Comparison of ENCODE assay signal across 5 cellular contexts in genomic region chr9:38557746-38558145, GRCh38.
DNase-seq lines count a peak whose midpoint lies in the region; ATAC-seq, FAIRE-seq and TF ChIP-seq lines count a peak whose summit lies in the region.
"Not testable (repeated sequence)": the region's sequence is repeated elsewhere in the genome, so short reads cannot be mapped to it uniquely, and the experiment has no call there.

No MANE protein-coding gene starts in this region.

- DNase-seq in ELF-1 (ENCODE audit: low read depth, low spot score) (peak; percentile 18), HAP-1 (ENCODE audit: low spot score in 2 of 2) (peak; percentile 69 to 83), esophagus muscularis mucosa (ENCODE audit: extremely low spot score) (peak; percentile 50)
- not testable (repeated sequence) for DNase-seq in Panc1 (ENCODE audit: low read depth, low spot score); HepG2 (ENCODE audit: low spot score)

- ATAC-seq in Panc1, HepG2: not testable (repeated sequence)

- H3K79me2 ChIP-seq in HepG2 (ENCODE audit: insufficient read depth, low read length): not testable (repeated sequence)

- CTCF ChIA-PET in Panc1 (lab: Charles Lee); HepG2 (lab: Yijun Ruan, JAX; ENCODE audit: low intra/inter-chr PET ratio, low total read pairs): not testable (repeated sequence)

- H4K20me1 ChIP-seq in HepG2 (ENCODE audit: insufficient read depth, low read length): not testable (repeated sequence)

- POLR2A ChIA-PET in Panc1 (lab: Charles Lee); HepG2 (lab: Yijun Ruan, JAX): not testable (repeated sequence)

- 72% methylated on average over 1 of the region's 1 CpG for WGBS in esophagus muscularis mucosa
- WGBS in HepG2 (ENCODE audit: low lambda C conversion rate): 67% methylated on average over 1 of the region's 1 CpG

- not testable (repeated sequence) for TF ChIP-seq RAD21 in HepG2 (CRISPR knock-in tag; IDR thresholded peaks at IDR 0.05)

- H3K4me2 ChIP-seq in HepG2 (ENCODE audit: low read depth, low read length): not testable (repeated sequence)

- H3K27ac ChIP-seq in Panc1 (ENCODE audit: low read length); esophagus muscularis mucosa (replicated peaks in 1 of 4); HepG2 (ENCODE audit: extremely low read length, insufficient read depth, low read length): not testable (repeated sequence)

- peaks cover 35% of the 10 kb centered on the region for H3K4me1 ChIP-seq in HAP-1
- not testable (repeated sequence) for H3K4me1 ChIP-seq in Panc1 (ENCODE audit: control insufficient read depth, insufficient read depth, low read length); esophagus muscularis mucosa; HepG2 (ENCODE audit: insufficient read depth, low read length)

- TF ChIP-seq CTCF in Panc1 (IDR thresholded peaks at IDR 0.05); esophagus muscularis mucosa (IDR thresholded peaks at IDR 0.05); HepG2 (CRISPR knock-in tag; IDR thresholded peaks at IDR 0.05): not testable (repeated sequence)

- TSS peak; percentile 50 for BruUV-seq in Panc1 (replicated peaks; lab: Mats Ljungman, UMichigan)
- BruUV-seq in HepG2 (replicated peaks; lab: Mats Ljungman, UMichigan): TSS peak; percentile 33

- FAIRE-seq in HepG2 (lab: Jason Lieb, UNC): not testable (repeated sequence)

- TF ChIP-seq EP300 in esophagus muscularis mucosa (IDR thresholded peaks at IDR 0.05); HepG2 (IDR thresholded peaks at IDR 0.05; ENCODE audit: low read depth in 2 of 2, low read length in 2 of 2); HepG2 (CRISPR knock-in tag; IDR thresholded peaks at IDR 0.05; ENCODE audit: borderline replicate concordance): not testable (repeated sequence)

- H3K36me3 ChIP-seq in HAP-1 (replicated peaks); Panc1 (ENCODE audit: control insufficient read depth, insufficient read depth, low read length); esophagus muscularis mucosa; HepG2 (replicated peaks in 1 of 2; ENCODE audit: control insufficient read depth in 1 of 2, insufficient read depth in 2 of 2, low read length in 2 of 2): not testable (repeated sequence)

- intact Hi-C loops in Panc1 (cut with micrococcal nuclease; ENCODE audit: unreplicated experiment); esophagus muscularis mucosa (cut with DNase I); HepG2 (cut with micrococcal nuclease; ENCODE audit: unreplicated experiment): not testable (repeated sequence)

- in situ Hi-C loops in HAP-1 (cut with MboI; ENCODE audit: low sequenced_read_pairs); Panc1 (cut with HindIII; ENCODE audit: low pct_unique_long_range_greater_than_20kb, low sequenced_read_pairs); HepG2 (cut with HindIII; ENCODE audit: extremely low pct_ligation_motif_present, low pct_unique_long_range_greater_than_20kb): not testable (repeated sequence)

- not testable (repeated sequence) for H3K9me3 ChIP-seq in HAP-1; Panc1 (ENCODE audit: control insufficient read depth, insufficient read depth, low read depth, low read length); esophagus muscularis mucosa; HepG2 (ENCODE audit: low read length)

- H2AFZ ChIP-seq in HepG2 (ENCODE audit: low read length): not testable (repeated sequence)

- H3K4me3 ChIP-seq in HAP-1; Panc1 (ENCODE audit: low read depth in 2 of 2, low read length in 2 of 2); esophagus muscularis mucosa; HepG2 (replicated peaks in 1 of 3; ENCODE audit: insufficient read depth in 1 of 3, low read depth in 2 of 3, low read length in 3 of 3): not testable (repeated sequence)

- not testable (repeated sequence) for TF ChIP-seq POLR2A in esophagus muscularis mucosa (IDR thresholded peaks at IDR 0.05; ENCODE audit: low read depth); HepG2 (IDR thresholded peaks at IDR 0.05; ENCODE audit: insufficient read depth in 1 of 2, low read depth in 2 of 2, low read length in 2 of 2)

- H3K27me3 ChIP-seq in HAP-1 (ENCODE audit: low read depth); Panc1 (ENCODE audit: control insufficient read depth, insufficient read depth, low read length); esophagus muscularis mucosa; HepG2 (ENCODE audit: control insufficient read depth in 1 of 2, insufficient read depth in 2 of 2, low read length in 2 of 2): not testable (repeated sequence)

- H3K9ac ChIP-seq in HepG2 (ENCODE audit: insufficient read depth, low read depth, low read length): not testable (repeated sequence)
